In genomic region chr13:79447741-79448140, GRCh38 we compare ENCODE assay signal across 18 cellular contexts.
"Had no signal": no experiment of that assay in that cellular context is flagged by ENCODE, and none has a peak within 500 bp of the region (broad histone marks: within the 10 kb centered on the region; RNA-seq: fewer than 3 reads in every experiment).

No MANE protein-coding gene starts in this region.

- H3K27me3 ChIP-seq: foreskin keratinocyte, sigmoid colon, vagina had no signal

- FAIRE-seq: endometrium, TTC549 had no signal

- H3K36me3 ChIP-seq: sigmoid colon, thoracic aorta, vagina had no signal

- H3K27ac ChIP-seq: foreskin keratinocyte, sigmoid colon, thoracic aorta, vagina had no signal

- DNase-seq: activated CD4-positive, alpha-beta T cell treated with anti-CD3 and anti-CD28 coated beads for 1 hour; activated CD8-positive, alpha-beta memory T cell treated with anti-CD3 and anti-CD28 coated beads, Interleukin-2, amount 10 ng/mL, durations not matched to agents 7 days and 5 days; activated CD8-positive, alpha-beta T cell treated with anti-CD3 and anti-CD28 coated beads for 36 hours; activated T-cell treated with anti-CD3 and anti-CD28 coated beads for 4 hours; aorta; effector CD4-positive, alpha-beta T cell; foreskin keratinocyte; left colon; naive thymus-derived CD4-positive, alpha-beta T cell; retina; sigmoid colon; stimulated activated CD4-positive, alpha-beta T cell treated with anti-CD3 and anti-CD28 coated beads, Interleukin-2, amount 100 ng/mL, for 48 hours; stimulated activated naive CD4-positive, alpha-beta T cell treated with Interleukin-2 at 50 U/mL for 16 hours had no signal

- H3K9me3 ChIP-seq: sigmoid colon, thoracic aorta, vagina had no signal

- ATAC-seq: activated CD8-positive, alpha-beta memory T cell treated with anti-CD3 and anti-CD28 coated beads, Interleukin-2, amount 10 ng/mL, durations not matched to agents 7 days and 5 days; activated CD8-positive, alpha-beta T cell treated with anti-CD3 and anti-CD28 coated beads for 36 hours; activated naive CD4-positive, alpha-beta T cell treated with anti-CD3 and anti-CD28 coated beads, Interleukin-2, amount 50 U/mL, for 72 hours; foreskin keratinocyte; naive thymus-derived CD4-positive, alpha-beta T cell had no signal

- H3K4me3 ChIP-seq: sigmoid colon, thoracic aorta, vagina had no signal

- H3K4me1 ChIP-seq: foreskin keratinocyte, sigmoid colon, vagina had no signal
